Comparison of ENCODE assay signal across 1 cellular context in genomic region chr10:29319205-29319781, GRCh38.
A peak's percentile ranks its signal among the peaks of the same experiment; 100 is the strongest.
TF ChIP-seq lines count a peak whose summit lies in the region.

No MANE protein-coding gene starts in this region.

TF ChIP-seq in HepG2, 621 proteins besides CTCF, POLR2A, EP300 and RAD21 (continued from another document and continues in another):
- TF ChIP-seq ZNF280D (CRISPR knock-in tag; IDR thresholded peaks at IDR 0.05) (no peak), SNRNP70 (IDR thresholded peaks at IDR 0.05; ENCODE audit: low read depth, low read length) (no peak), POLR2G (IDR thresholded peaks at IDR 0.05; ENCODE audit: low read depth, low read length) (peak; percentile 80), ZNF232 (CRISPR knock-in tag; IDR thresholded peaks at IDR 0.05; ENCODE audit: borderline replicate concordance) (no peak), TEAD3 (CRISPR knock-in tag; optimal IDR thresholded peaks at IDR 0.05; ENCODE audit: borderline replicate concordance) (no peak), UBTF (CRISPR knock-in tag; IDR thresholded peaks at IDR 0.05) (peak; percentile 51; the same call in 1 of the 2 replicates), ZBTB33 (CRISPR knock-in tag; IDR thresholded peaks at IDR 0.05) (no peak), SETDB1 (CRISPR knock-in tag; IDR thresholded peaks at IDR 0.05; ENCODE audit: borderline replicate concordance) (no peak), GLI4 (CRISPR knock-in tag; IDR thresholded peaks at IDR 0.05; ENCODE audit: borderline replicate concordance) (no peak), ZBTB7A (CRISPR knock-in tag; IDR thresholded peaks at IDR 0.05) (no peak), MXD1 (CRISPR knock-in tag; IDR thresholded peaks at IDR 0.05) (no peak), ARNT2 (CRISPR knock-in tag; IDR thresholded peaks at IDR 0.05; ENCODE audit: low read depth) (no peak), ZBTB38 (CRISPR knock-in tag; IDR thresholded peaks at IDR 0.05) (no peak), HIC2 (CRISPR knock-in tag; IDR thresholded peaks at IDR 0.05; ENCODE audit: low read depth) (0 out of 2 replicates have a peak, but pooled peaks have one; percentile 31), ZFP36L2 (CRISPR knock-in tag; IDR thresholded peaks at IDR 0.05) (no peak), REST (IDR thresholded peaks at IDR 0.05; ENCODE audit: borderline replicate concordance in 1 of 2, low read depth in 1 of 2, low read length in 2 of 2) (no peak), FOXA1 (IDR thresholded peaks at IDR 0.05) (no peak), FOXA1 (CRISPR knock-in tag; IDR thresholded peaks at IDR 0.05) (peak; percentile 29), ZNF124 (CRISPR knock-in tag; IDR thresholded peaks at IDR 0.05) (no peak), RCOR2 (CRISPR knock-in tag; IDR thresholded peaks at IDR 0.05) (no peak), ATF3 (CRISPR knock-in tag; IDR thresholded peaks at IDR 0.05) (no peak), ZNF761 (CRISPR knock-in tag; conservative IDR thresholded peaks at IDR 0.05) (no peak; the same call in 1 of the 2 replicates), AKAP8 (CRISPR knock-in tag; IDR thresholded peaks at IDR 0.05) (no peak), ZNF253 (CRISPR knock-in tag; IDR thresholded peaks at IDR 0.05; ENCODE audit: borderline replicate concordance) (no peak), ZNF773 (CRISPR knock-in tag; IDR thresholded peaks at IDR 0.05; ENCODE audit: borderline replicate concordance) (no peak), ZFP62 (CRISPR knock-in tag; IDR thresholded peaks at IDR 0.05) (no peak), MLX (CRISPR knock-in tag; IDR thresholded peaks at IDR 0.05) (no peak), SKIL (CRISPR knock-in tag; IDR thresholded peaks at IDR 0.05; ENCODE audit: borderline replicate concordance) (no peak), ZNF670 (CRISPR knock-in tag; IDR thresholded peaks at IDR 0.05; ENCODE audit: borderline replicate concordance) (no peak), TFAP4 (IDR thresholded peaks at IDR 0.05; ENCODE audit: borderline replicate concordance, low read depth) (no peak), ZNF275 (CRISPR knock-in tag; IDR thresholded peaks at IDR 0.05; ENCODE audit: borderline replicate concordance) (no peak), POLR2AphosphoS2 (IDR thresholded peaks at IDR 0.05; ENCODE audit: low read depth, low read length) (no peak), FUBP1 (CRISPR knock-in tag; IDR thresholded peaks at IDR 0.05; ENCODE audit: borderline replicate concordance) (no peak), YEATS2 (CRISPR knock-in tag; IDR thresholded peaks at IDR 0.05; ENCODE audit: borderline replicate concordance) (no peak), ETS1 (CRISPR knock-in tag; IDR thresholded peaks at IDR 0.05) (no peak)
